Comparison of ENCODE assay signal across 8 cellular contexts in the genomic region with DNA sequence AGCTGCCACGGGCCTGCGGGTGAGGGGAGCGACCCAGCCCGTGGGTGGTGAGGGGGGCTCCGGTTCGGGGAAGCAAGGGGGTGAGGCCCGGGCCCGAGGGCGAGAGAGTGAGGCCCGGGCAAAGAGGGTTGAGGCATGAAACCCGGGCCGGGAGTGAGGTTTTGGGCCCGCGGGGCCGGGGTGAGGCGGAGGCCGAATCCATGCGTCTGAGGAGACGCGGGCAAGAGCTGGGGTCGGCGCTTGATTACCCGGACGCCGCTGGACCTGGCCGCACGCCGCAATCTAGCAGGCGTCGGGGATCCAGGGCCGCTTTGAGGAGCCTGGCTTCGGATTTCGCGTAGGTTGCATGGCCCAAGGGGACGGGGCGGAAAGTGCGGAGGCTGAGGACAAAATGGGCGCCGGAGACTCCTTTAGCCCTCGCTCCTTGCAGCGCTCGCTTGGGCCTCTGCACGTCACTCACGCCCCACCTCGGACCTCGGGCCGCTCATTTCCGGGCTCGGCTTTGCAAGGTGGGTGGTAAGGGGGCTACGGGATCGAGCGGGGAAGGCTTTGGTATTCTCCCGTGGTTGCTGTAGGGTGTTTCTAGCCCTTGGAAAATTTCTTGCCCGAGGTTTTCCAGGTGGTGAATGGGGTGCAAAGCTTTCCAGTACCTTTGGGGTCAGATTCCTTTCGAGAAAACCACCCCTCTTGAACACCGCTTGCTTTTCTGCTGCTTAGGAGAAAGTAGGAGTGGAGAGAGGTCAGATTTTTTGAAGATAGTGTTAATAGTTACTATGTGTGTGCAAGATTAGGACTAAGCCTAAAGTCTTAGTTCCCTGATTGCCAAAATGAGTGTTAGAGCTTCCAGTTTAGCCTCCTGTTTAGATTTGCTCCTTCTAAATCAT. TPM values are rescaled to one million over a fixed set of nuclear protein-coding genes. Genes with fewer than 3 reads are reported as not detected.
A peak's percentile ranks its signal among the peaks of the same experiment; 100 is the strongest.
DNase-seq lines count a peak whose midpoint lies in the region; ATAC-seq, FAIRE-seq and TF ChIP-seq lines count a peak whose summit lies in the region.

No MANE protein-coding gene starts in this region.

- ATAC-seq in GM18505 (IDR thresholded peaks at IDR 0.05; ENCODE audit: unreplicated experiment) (peak; percentile 38), HG02973 (IDR thresholded peaks at IDR 0.05; ENCODE audit: unreplicated experiment) (peak; percentile 46), mucosa of descending colon (peak; percentile 67)
- peak; percentile 37 for ATAC-seq in stimulated activated effector memory CD8-positive, alpha-beta T cell treated with anti-CD3 and anti-CD28 coated beads, Interleukin-12 subunit alpha, Interleukin-12 subunit beta, amount 100 ng/mL, for 72 hours

- peak overlapping the region; percentile 87 for H3K4me3 ChIP-seq in A673 (ENCODE audit: low read depth, low read length, poor library complexity, severe bottlenecking)
- H3K4me3 ChIP-seq in endothelial cell of umbilical vein (replicated peaks in 1 of 3; ENCODE audit: insufficient read depth in 1 of 3, low read depth in 1 of 3, low read length in 3 of 3), result peak overlapping the region; percentile 68 to 98 (median 96)
- peak overlapping the region; percentile 93 for H3K4me3 ChIP-seq in mucosa of descending colon

- peaks cover 6% of the 10 kb centered on the region for H3K4me1 ChIP-seq in A673 (ENCODE audit: insufficient read depth, low read length, poor library complexity, severe bottlenecking)
- peaks cover 11% of the 10 kb centered on the region for H3K4me1 ChIP-seq in endothelial cell of umbilical vein (ENCODE audit: control insufficient read depth, extremely low read depth, insufficient read depth, low read length)
- H3K4me1 ChIP-seq in mucosa of descending colon (ENCODE audit: low read depth), result peaks cover 18% of the 10 kb centered on the region

- no peaks in the 10 kb centered on the region for H4K20me1 ChIP-seq in endothelial cell of umbilical vein (replicated peaks; ENCODE audit: control insufficient read depth, extremely low read depth, insufficient read depth, low read length)

- no peaks in the 10 kb centered on the region for H3K9me1 ChIP-seq in endothelial cell of umbilical vein (replicated peaks; ENCODE audit: control insufficient read depth, extremely low read depth, insufficient read depth, low read length)

- TF ChIP-seq CTCF in A673 (conservative IDR thresholded peaks at IDR 0.05; ENCODE audit: low read depth, low read length) (no peak), endothelial cell of umbilical vein (IDR thresholded peaks at IDR 0.05; ENCODE audit: extremely low read depth in 1 of 2, insufficient read depth in 1 of 2, low read depth in 1 of 2, low read length in 2 of 2) (no peak), mucosa of descending colon (IDR thresholded peaks at IDR 0.05) (no peak)

- H3K4me1 Mint-ChIP-seq in stimulated activated effector memory CD8-positive, alpha-beta T cell treated with anti-CD3 and anti-CD28 coated beads, Interleukin-12 subunit alpha, Interleukin-12 subunit beta, amount 100 ng/mL, for 72 hours, result peaks cover 37% of the 10 kb centered on the region

- H3K27me3 ChIP-seq in A673 (replicated peaks; ENCODE audit: insufficient read depth, low read depth, low read length, poor library complexity) (no peaks in the 10 kb centered on the region), endothelial cell of umbilical vein (ENCODE audit: control insufficient read depth in 2 of 2, insufficient read depth in 2 of 2, low read length in 2 of 2) (no peaks in the 10 kb centered on the region)

- no peaks in the 10 kb centered on the region for H3K9me3 ChIP-seq in A673 (ENCODE audit: low read depth, low read length, poor library complexity, severe bottlenecking)
- no peaks in the 10 kb centered on the region for H3K9me3 ChIP-seq in endothelial cell of umbilical vein (replicated peaks; ENCODE audit: control insufficient read depth, insufficient read depth, low read length)
- no peaks in the 10 kb centered on the region for H3K9me3 ChIP-seq in mucosa of descending colon

- peak overlapping the region; percentile 92 for H3K4me3 Mint-ChIP-seq in stimulated activated effector memory CD8-positive, alpha-beta T cell treated with anti-CD3 and anti-CD28 coated beads, Interleukin-12 subunit alpha, Interleukin-12 subunit beta, amount 100 ng/mL, for 72 hours

- no peaks in the 10 kb centered on the region for H3K36me3 ChIP-seq in A673 (ENCODE audit: insufficient read depth, low read length, poor library complexity, severe bottlenecking)
- H3K36me3 ChIP-seq in endothelial cell of umbilical vein (ENCODE audit: control insufficient read depth in 2 of 2, extremely low read depth in 1 of 2, insufficient read depth in 2 of 2, low read length in 2 of 2), result no peaks in the 10 kb centered on the region
- no peaks in the 10 kb centered on the region for H3K36me3 ChIP-seq in mucosa of descending colon (ENCODE audit: low read depth)

- no peaks in the 10 kb centered on the region for H3K9me3 Mint-ChIP-seq in stimulated activated effector memory CD8-positive, alpha-beta T cell treated with anti-CD3 and anti-CD28 coated beads, Interleukin-12 subunit alpha, Interleukin-12 subunit beta, amount 100 ng/mL, for 72 hours

- BruUV-seq in A673 (replicated peaks; lab: Mats Ljungman, UMichigan), result no TSS peak
- no TSS peak for BruUV-seq in endothelial cell of umbilical vein (replicated peaks; lab: Mats Ljungman, UMichigan)

- POLR2A ChIA-PET in A673 (lab: Charles Lee; ENCODE audit: low non-redundant PET), result no interaction called here
- POLR2A ChIA-PET in endothelial cell of umbilical vein (lab: Charles Lee), result interaction anchor here (0.8 kb wide), 1 partner anchor 26 kb away, joined by 3 read pairs; no protein-coding TSS in a partner anchor

- dilution Hi-C loops in endothelial cell of umbilical vein (cut with MboI; ENCODE audit: extremely low pct_ligation_motif_present, low sequenced_read_pairs), result no loop called here

- H3K27ac Mint-ChIP-seq in stimulated activated effector memory CD8-positive, alpha-beta T cell treated with anti-CD3 and anti-CD28 coated beads, Interleukin-12 subunit alpha, Interleukin-12 subunit beta, amount 100 ng/mL, for 72 hours, result peak overlapping the region; percentile 94

- H3K79me2 ChIP-seq in endothelial cell of umbilical vein (ENCODE audit: control insufficient read depth, insufficient read depth, low read length), result peaks cover 51% of the 10 kb centered on the region

- CTCF ChIA-PET in A673 (lab: Charles Lee), result interaction anchor here (1.4 kb wide), 1 partner anchor 20 kb away, joined by 3 read pairs; no protein-coding TSS in a partner anchor
- CTCF ChIA-PET in endothelial cell of umbilical vein (lab: Charles Lee), result interaction anchor here (0.9 to 2.0 kb wide), 2 partner anchors 10 to 34 kb away, joined by 3 to 6 read pairs; no protein-coding TSS in a partner anchor

- intact Hi-C loops in A673 (cut with micrococcal nuclease; ENCODE audit: unreplicated experiment) (no loop called here), endothelial cell of umbilical vein (cut with micrococcal nuclease) (loop anchor here (1.0 kb wide), 1 partner anchor 1553 kb away; the partner anchor contains the start of gene COPB2), mucosa of descending colon (cut with DNase I, micrococcal nuclease) (no loop called here)

- peak; percentile 41 for DNase-seq in A673 (ENCODE audit: low spot score)
- peak; percentile 56 to 78 for DNase-seq in NCI-H526 (lab: John Stamatoyannopoulos, UW)
- DNase-seq in activated CD8-positive, alpha-beta memory T cell treated with anti-CD3 and anti-CD28 coated beads, Interleukin-2, amount 50 U/mL, for 4 hours, result peak; percentile 34
- peak; percentile 63 for DNase-seq in endothelial cell of umbilical vein (ENCODE audit: low read depth, low spot score)
- peak; percentile 66 to 80 (median 79) for DNase-seq in mucosa of descending colon
- peak; percentile 19 to 75 for DNase-seq in stimulated activated effector memory CD8-positive, alpha-beta T cell treated with anti-CD3 and anti-CD28 coated beads, Interleukin-12 subunit alpha, Interleukin-12 subunit beta, amount 100 ng/mL, for 72 hours (ENCODE audit: low spot score in 2 of 2)

- TF ChIP-seq POLR2A in GM18505 (IDR thresholded peaks at IDR 0.05; ENCODE audit: borderline replicate concordance, extremely low read depth, insufficient read depth, insufficient read length) (peak; percentile 63), endothelial cell of umbilical vein (IDR thresholded peaks at IDR 0.05; ENCODE audit: low read depth, low read length) (no peak)

- peak overlapping the region; percentile 91 for H3K9ac ChIP-seq in endothelial cell of umbilical vein (replicated peaks; ENCODE audit: extremely low read depth, insufficient read depth, low read length)

- peaks cover 24% of the 10 kb centered on the region for H3K36me3 Mint-ChIP-seq in stimulated activated effector memory CD8-positive, alpha-beta T cell treated with anti-CD3 and anti-CD28 coated beads, Interleukin-12 subunit alpha, Interleukin-12 subunit beta, amount 100 ng/mL, for 72 hours

- FAIRE-seq in endothelial cell of umbilical vein (lab: Jason Lieb, UNC), result peak; percentile 72

- H3K27ac ChIP-seq in A673 (ENCODE audit: low read depth, low read length, poor library complexity, severe bottlenecking) (peak overlapping the region; percentile 83), endothelial cell of umbilical vein (ENCODE audit: insufficient read depth, low read depth, low read length) (peak overlapping the region; percentile 80)

- peak overlapping the region; percentile 98 for H3K4me2 ChIP-seq in endothelial cell of umbilical vein (ENCODE audit: insufficient read depth, low read length)

- H2AFZ ChIP-seq in endothelial cell of umbilical vein (ENCODE audit: low read depth, low read length), result peak overlapping the region; percentile 90

TF ChIP-seq in endothelial cell of umbilical vein, 7 proteins besides CTCF, POLR2A, EP300 and RAD21 (continues in another document):
- no peak for TF ChIP-seq FOS (IDR thresholded peaks at IDR 0.05; ENCODE audit: borderline replicate concordance, insufficient read depth, low read length)
- TF ChIP-seq MAX (IDR thresholded peaks at IDR 0.05; ENCODE audit: insufficient read depth, insufficient read length), result no peak
- TF ChIP-seq POLR2AphosphoS5 (IDR thresholded peaks at IDR 0.05; ENCODE audit: insufficient read depth, low read depth, low read length), result no peak
- TF ChIP-seq EZH2 (IDR thresholded peaks at IDR 0.05; ENCODE audit: borderline replicate concordance, low read depth, low read length, severe bottlenecking), result no peak

RNA-seq across cellular contexts. Expression of gene SLC25A36, which starts 0.8 kb away (rescaled TPM):
- 43.5 and 52.0 TPM in 2 replicates for total RNA-seq in A673 (2021)
- 37.4 and 38.8 TPM in 2 replicates for total RNA-seq in endothelial cell of umbilical vein
- 12.5 and 17.7 TPM in 2 replicates for polyA plus RNA-seq in endothelial cell of umbilical vein
- 9.9 and 12.0 TPM in 2 replicates for polyA plus RNA-seq in endothelial cell of umbilical vein (2011; cell fraction: cytosol; rRNA removed)
- 81.9 and 97.1 TPM in 2 replicates for polyA plus RNA-seq in endothelial cell of umbilical vein (2011; cell fraction: nucleus; rRNA removed)
- 24.9 and 27.2 TPM in 2 replicates for polyA plus RNA-seq in endothelial cell of umbilical vein (2012)
- polyA minus RNA-seq in endothelial cell of umbilical vein, result 43.6 and 50.9 TPM in 2 replicates
- polyA minus RNA-seq in endothelial cell of umbilical vein (2011; cell fraction: cytosol; rRNA and poly(A)+ RNA removed), result 37.4 TPM
- 62.1 and 84.2 TPM in 2 replicates for polyA minus RNA-seq in endothelial cell of umbilical vein (2011; cell fraction: nucleus; rRNA and poly(A)+ RNA removed)
- total RNA-seq in mucosa of descending colon, result 10 to 100 TPM; 38.3 to 53.7 (median 47.5) TPM

Comparison
In these comparisons a context has a peak if more than half of its experiments do, and no peak if none do; other contexts are left out.
1. Peak in every context shown above with its lines: DNase-seq, ATAC-seq, H3K4me3 ChIP-seq and H3K27ac ChIP-seq.